In genomic region chr2:43074052-43074451, GRCh38 we compare ENCODE assay signal across 14 cellular contexts.
DNase-seq lines count a peak whose midpoint lies in the region; ATAC-seq, FAIRE-seq and TF ChIP-seq lines count a peak whose summit lies in the region.
"Had no signal": no experiment of that assay in that cellular context is flagged by ENCODE, and none has a peak within 500 bp of the region (broad histone marks: within the 10 kb centered on the region; RNA-seq: fewer than 3 reads in every experiment).

No MANE protein-coding gene starts in this region.

- no peak for TF ChIP-seq POLR2A in K562 (conservative IDR thresholded peaks at IDR 0.05)

- H3K9me3 ChIP-seq in K562 (replicated peaks; ENCODE audit: control insufficient read depth, insufficient read depth, low read depth, low read length) (no peaks in the 10 kb centered on the region), keratinocyte (ENCODE audit: control insufficient read depth, low read depth, low read length) (no peaks in the 10 kb centered on the region), skeletal muscle tissue (ENCODE audit: control insufficient read depth in 3 of 3, low read length in 3 of 3) (no peaks in the 10 kb centered on the region)
- H3K9me3 ChIP-seq: mucosa of descending colon had no signal

- H3K9me3 Mint-ChIP-seq in CD14-positive monocyte (peaks cover 0 to 2% (median 0%) of the 10 kb centered on the region in 7 donors), progenitor cell of endocrine pancreas (ENCODE audit: low read depth) (no peaks in the 10 kb centered on the region)
- H3K9me3 Mint-ChIP-seq: activated T-helper 1 cell treated with anti-CD3 and anti-CD28 coated beads, Interleukin-12 subunit alpha, Interleukin-12 subunit beta, Interleukin-2, Interleukin-4 antibody, amounts not matched to agents 30 ng/mL and 10 ng/mL and 1 ng/mL, durations not matched to agents 14 hours and 24 hours and 36 hours; T-helper 1 cell treated with Interleukin-12 subunit alpha and Interleukin-12 subunit beta and Interleukin-4 antibody, amounts not matched to agents 30 μg/mL and 1 μg/mL, for 36 hours had no signal

- H3K9me1 ChIP-seq in K562 (ENCODE audit: control insufficient read depth, insufficient read depth, low read length), result no peaks in the 10 kb centered on the region
- H3K9me1 ChIP-seq in keratinocyte (ENCODE audit: control insufficient read depth, extremely low read depth, insufficient read depth, low read length), result no peaks in the 10 kb centered on the region

- FAIRE-seq in K562 (lab: Jason Lieb, UNC) (peak; percentile 29), keratinocyte (lab: Jason Lieb, UNC) (no peak)
- FAIRE-seq: small intestine had no signal

- TF ChIP-seq CTCF in CD14-positive monocyte (IDR thresholded peaks at IDR 0.05) (no peak), K562 (IDR thresholded peaks at IDR 0.05 in 2 of 3, conservative IDR thresholded peaks at IDR 0.05 in 1 of 3; ENCODE audit: insufficient read depth in 2 of 3, low read depth in 1 of 3, low read length in 3 of 3) (no peak), keratinocyte (optimal IDR thresholded peaks at IDR 0.05 in 1 of 3, IDR thresholded peaks at IDR 0.05 in 1 of 3, conservative IDR thresholded peaks at IDR 0.05 in 1 of 3; ENCODE audit: extremely low read depth in 1 of 3, insufficient read depth in 2 of 3, low read length in 3 of 3) (no peak), progenitor cell of endocrine pancreas (IDR thresholded peaks at IDR 0.05; ENCODE audit: unreplicated experiment) (no peak), GM13977 (IDR thresholded peaks at IDR 0.05; ENCODE audit: extremely low read depth, insufficient read depth, missing control alignments) (no peak)

- no peaks in the 10 kb centered on the region for H3K79me2 ChIP-seq in K562 (ENCODE audit: control insufficient read depth, insufficient read depth, low read length)
- H3K79me2 ChIP-seq in keratinocyte (ENCODE audit: control insufficient read depth, insufficient read depth, low read length), result peaks cover 10% of the 10 kb centered on the region

- H3K36me3 ChIP-seq in K562 (ENCODE audit: control insufficient read depth, insufficient read depth, low read length) (no peaks in the 10 kb centered on the region), keratinocyte (ENCODE audit: control insufficient read depth in 2 of 2, extremely low read depth in 1 of 2, insufficient read depth in 2 of 2, low read length in 2 of 2) (peaks cover 0 to 2% of the 10 kb centered on the region in 2 experiments), skeletal muscle tissue (ENCODE audit: control insufficient read depth in 3 of 3, insufficient read depth in 3 of 3, low read length in 3 of 3) (no peaks in the 10 kb centered on the region)

- H3K4me3 Mint-ChIP-seq in CD14-positive monocyte (peak overlapping the region; percentile 55 to 64), progenitor cell of endocrine pancreas (ENCODE audit: low read depth) (no peak overlapping the region)
- H3K4me3 Mint-ChIP-seq: activated T-helper 1 cell treated with anti-CD3 and anti-CD28 coated beads, Interleukin-12 subunit alpha, Interleukin-12 subunit beta, Interleukin-2, Interleukin-4 antibody, amounts not matched to agents 30 ng/mL and 10 ng/mL and 1 ng/mL, durations not matched to agents 14 hours and 24 hours and 36 hours; T-helper 1 cell treated with Interleukin-12 subunit alpha and Interleukin-12 subunit beta and Interleukin-4 antibody, amounts not matched to agents 30 μg/mL and 1 μg/mL, for 36 hours had no signal

- BruUV-seq in K562 (replicated peaks; lab: Mats Ljungman, UMichigan), result no TSS peak

- H3K27me3 ChIP-seq in K562 (ENCODE audit: control insufficient read depth in 2 of 2, insufficient read depth in 2 of 2, low read length in 2 of 2) (no peaks in the 10 kb centered on the region), keratinocyte (ENCODE audit: control insufficient read depth, extremely low read depth, insufficient read depth, low read length) (no peaks in the 10 kb centered on the region), skeletal muscle tissue (ENCODE audit: control insufficient read depth in 3 of 3, insufficient read depth in 3 of 3, low read length in 3 of 3) (no peaks in the 10 kb centered on the region)

- H3K27ac Mint-ChIP-seq in CD14-positive monocyte (peak overlapping the region in 2 of 7 donors; percentile 28 to 62), progenitor cell of endocrine pancreas (no peak overlapping the region)
- H3K27ac Mint-ChIP-seq: activated T-helper 1 cell treated with anti-CD3 and anti-CD28 coated beads, Interleukin-12 subunit alpha, Interleukin-12 subunit beta, Interleukin-2, Interleukin-4 antibody, amounts not matched to agents 30 ng/mL and 10 ng/mL and 1 ng/mL, durations not matched to agents 14 hours and 24 hours and 36 hours; T-helper 1 cell treated with Interleukin-12 subunit alpha and Interleukin-12 subunit beta and Interleukin-4 antibody, amounts not matched to agents 30 μg/mL and 1 μg/mL, for 36 hours had no signal

- H3K4me1 ChIP-seq in K562 (replicated peaks in 1 of 2; ENCODE audit: control insufficient read depth in 2 of 2, insufficient read depth in 2 of 2, low read length in 2 of 2), result peaks cover 19 to 25% of the 10 kb centered on the region in 2 experiments
- H3K4me1 ChIP-seq in keratinocyte (ENCODE audit: control insufficient read depth, extremely low read depth, insufficient read depth, low read length), result peaks cover 55% of the 10 kb centered on the region
- peaks cover 66 to 71% (median 69%) of the 10 kb centered on the region in 3 donors for H3K4me1 ChIP-seq in skeletal muscle tissue (ENCODE audit: control insufficient read depth in 3 of 3, insufficient read depth in 3 of 3, low read length in 3 of 3)

- H2AFZ ChIP-seq in K562 (ENCODE audit: low read depth, low read length) (peak overlapping the region; percentile 90), keratinocyte (ENCODE audit: control insufficient read depth, low read length) (no peak overlapping the region)

- H3K9ac ChIP-seq in K562 (ENCODE audit: insufficient read depth in 1 of 2, low read depth in 2 of 2, low read length in 2 of 2) (peak overlapping the region; percentile 37 to 88; a peak in 2 of 4 replicates), keratinocyte (ENCODE audit: control insufficient read depth, extremely low read depth, insufficient read depth, low read length) (peak overlapping the region; percentile 91), skeletal muscle tissue (ENCODE audit: low read depth in 1 of 3, low read length in 3 of 3) (peak overlapping the region in 1 of 3 donors; percentile 26)

- H3K27ac ChIP-seq in K562 (ENCODE audit: extremely low read depth, low read depth, low read length) (peak overlapping the region; percentile 68; the same call in 2 of the 3 replicates), keratinocyte (ENCODE audit: control insufficient read depth, insufficient read depth, low read length) (peak overlapping the region; percentile 97), skeletal muscle tissue (ENCODE audit: low read depth, low read length) (peak overlapping the region; percentile 76)

- H3K27me3 Mint-ChIP-seq in CD14-positive monocyte (ENCODE audit: low read depth in 3 of 3) (peaks cover 2 to 10% (median 3%) of the 10 kb centered on the region in 3 donors), progenitor cell of endocrine pancreas (peaks cover 10% of the 10 kb centered on the region)

- peak overlapping the region; percentile 61; the same call in 1 of the 2 replicates for H3K4me2 ChIP-seq in K562 (ENCODE audit: insufficient read depth, low read length)
- H3K4me2 ChIP-seq in keratinocyte (ENCODE audit: control insufficient read depth, extremely low read depth, insufficient read depth, low read depth, low read length), result peak overlapping the region; percentile 94

- in situ Hi-C loops in K562 (cut with MboI) (no loop called here), GM13977 (cut with MboI; ENCODE audit: low pct_unique_long_range_greater_than_20kb, low sequenced_read_pairs, unreplicated experiment) (no loop called here)

- H4K20me1 ChIP-seq in K562 (replicated peaks; ENCODE audit: control insufficient read depth, insufficient read depth, low read length) (no peaks in the 10 kb centered on the region), keratinocyte (ENCODE audit: control insufficient read depth, extremely low read depth, insufficient read depth, low read length) (no peaks in the 10 kb centered on the region)

- TF ChIP-seq RAD21 in K562 (CRISPR knock-in tag; conservative IDR thresholded peaks at IDR 0.05 in 1 of 2, IDR thresholded peaks at IDR 0.05 in 1 of 2), result no peak

- H3K4me1 Mint-ChIP-seq in CD14-positive monocyte (peaks cover 54% of the 10 kb centered on the region), progenitor cell of endocrine pancreas (ENCODE audit: low read depth) (peaks cover 11% of the 10 kb centered on the region)

- no peak for ATAC-seq in K562
- ATAC-seq: mucosa of descending colon had no signal

- no peak for TF ChIP-seq EP300 in K562 (IDR thresholded peaks at IDR 0.05; ENCODE audit: low read length)

- CTCF ChIA-PET in K562 (lab: Yijun Ruan, JAX; ENCODE audit: low intra/inter-chr PET ratio), result no interaction called here

- dilution Hi-C loops in keratinocyte (cut with MboI; ENCODE audit: extremely low pct_ligation_motif_present, low sequenced_read_pairs), result no loop called here

- 57% methylated on average over 2 of the region's 2 CpGs for WGBS in K562 (ENCODE audit: insufficient coverage, low coverage, missing lambda C conversion rate)

- POLR2A ChIA-PET in K562 (lab: Yijun Ruan, JAX), result interaction anchor here (1.0 to 2.1 kb wide), 3 partner anchors 9 to 48 kb away, joined by 3 to 21 read pairs (median 3); no protein-coding TSS in a partner anchor

- H3K36me3 Mint-ChIP-seq in CD14-positive monocyte, result peaks cover 2 to 4% of the 10 kb centered on the region in 2 donors
- no peaks in the 10 kb centered on the region for H3K36me3 Mint-ChIP-seq in progenitor cell of endocrine pancreas (ENCODE audit: insufficient read depth)

- intact Hi-C loops in CD14-positive monocyte (cut with micrococcal nuclease), result loop anchor here in 1 of 2 donors (5.0 kb wide), 1 partner anchor 37 kb away; no protein-coding TSS in a partner anchor
- intact Hi-C loops in K562 (cut with micrococcal nuclease), result no loop called here

- H3K4me3 ChIP-seq in K562 (no peak overlapping the region), keratinocyte (ENCODE audit: control insufficient read depth in 2 of 3, extremely low read depth in 1 of 3, insufficient read depth in 2 of 3, low read depth in 1 of 3, low read length in 3 of 3) (peak overlapping the region; percentile 46 to 67 (median 64)), skeletal muscle tissue (ENCODE audit: low read length in 3 of 3) (peak overlapping the region in 1 of 3 donors; percentile 14)
- H3K4me3 ChIP-seq: mucosa of descending colon had no signal

- DNase-seq in CD14-positive monocyte (ENCODE audit: low spot score), result no peak
- DNase-seq in K562 (ENCODE audit: extremely low read depth in 1 of 4, low spot score in 3 of 4), result no peak
- no peak for DNase-seq in keratinocyte (ENCODE audit: low read depth, low spot score)
- DNase-seq in NCI-H128 (lab: John Stamatoyannopoulos, UW; ENCODE audit: unreplicated experiment), result no peak
- no peak for DNase-seq in hippocampal formation (lab: John Stamatoyannopoulos, UW)
- DNase-seq in progenitor cell of endocrine pancreas (ENCODE audit: low spot score, unreplicated experiment), result no peak
- no peak for DNase-seq in GM13977 (ENCODE audit: low spot score)
- DNase-seq: activated CD4-positive, alpha-beta T cell treated with anti-CD3 and anti-CD28 coated beads for 48 hours; mucosa of descending colon; NCI-H2171 had no signal

TF ChIP-seq in K562, 482 proteins besides CTCF, POLR2A, EP300 and RAD21 (continues in another document):
- no peak for TF ChIP-seq ZNF717 (CRISPR knock-in tag; IDR thresholded peaks at IDR 0.05)
